Comparison of ENCODE assay signal across 15 cellular contexts in the genomic region with DNA sequence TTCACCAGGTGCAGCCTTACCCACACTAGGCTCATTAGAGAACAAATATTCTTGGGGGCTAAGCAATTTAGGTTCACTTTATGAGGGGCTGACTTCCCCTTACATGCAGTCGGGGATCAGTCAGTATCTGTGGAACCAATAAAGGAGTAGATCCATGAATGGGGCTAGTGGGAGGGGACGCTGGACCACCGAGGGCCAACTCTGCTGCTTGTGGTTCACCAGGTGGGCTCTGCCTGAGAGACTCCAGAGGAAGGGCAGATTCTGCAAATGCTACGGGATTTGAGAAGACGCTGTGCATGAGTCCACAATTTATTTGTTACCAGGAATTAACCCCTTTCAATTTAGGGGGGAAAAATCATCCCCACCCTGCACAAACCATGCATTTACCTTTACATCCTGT. TPM values are rescaled to one million over a fixed set of nuclear protein-coding genes. Genes with fewer than 3 reads are reported as not detected.
DNase-seq lines count a peak whose midpoint lies in the region; ATAC-seq, FAIRE-seq and TF ChIP-seq lines count a peak whose summit lies in the region.
"Had no signal": no experiment of that assay in that cellular context is flagged by ENCODE, and none has a peak within 500 bp of the region (broad histone marks: within the 10 kb centered on the region; RNA-seq: fewer than 3 reads in every experiment).

No MANE protein-coding gene starts in this region.

- no peak overlapping the region for H3K27ac ChIP-seq in CD4-positive, CD25-positive, alpha-beta regulatory T cell (ENCODE audit: insufficient read depth, low read length, poor library complexity, severe bottlenecking)
- H3K27ac ChIP-seq in CD8-positive, alpha-beta T cell (ENCODE audit: low read depth, low read length): no peak overlapping the region
- H3K27ac ChIP-seq in small intestine (ENCODE audit: low read depth in 1 of 2, low read length in 1 of 2): no peak overlapping the region
- H3K27ac ChIP-seq: vagina had no signal

- peaks cover 0 to 20% (median 12%) of the 10 kb centered on the region in 4 donors for H3K4me1 Mint-ChIP-seq in CD4-positive, CD25-positive, alpha-beta regulatory T cell
- H3K4me1 Mint-ChIP-seq in CD8-positive, alpha-beta T cell (ENCODE audit: low read depth): peaks cover 23% of the 10 kb centered on the region
- peaks cover 12% of the 10 kb centered on the region for H3K4me1 Mint-ChIP-seq in activated naive CD8-positive, alpha-beta T cell treated with anti-CD3 and anti-CD28 coated beads, Interleukin-2, amount 10 ng/mL, durations not matched to agents 7 days and 5 days
- H3K4me1 Mint-ChIP-seq in nephron: peaks cover 38% of the 10 kb centered on the region

- FAIRE-seq in small intestine (lab: Jason Lieb, UNC): no peak
- FAIRE-seq in D721Med (lab: Jason Lieb, UNC): no peak

- WGBS in small intestine, 3 donors: 91 to 93% (median 93%) methylated on average over 5 of the region's 5 CpGs

- intact Hi-C loops in CD8-positive, alpha-beta T cell (cut with DNase I, micrococcal nuclease): loop anchor here (5.0 to 10.0 kb wide), 4 partner anchors 154 to 966 kb away; a partner anchor contains a TSS

- H3K36me3 Mint-ChIP-seq in CD4-positive, CD25-positive, alpha-beta regulatory T cell: no peaks in the 10 kb centered on the region
- peaks cover 7% of the 10 kb centered on the region for H3K36me3 Mint-ChIP-seq in CD8-positive, alpha-beta T cell
- peaks cover 1% of the 10 kb centered on the region for H3K36me3 Mint-ChIP-seq in activated naive CD8-positive, alpha-beta T cell treated with anti-CD3 and anti-CD28 coated beads, Interleukin-2, amount 10 ng/mL, durations not matched to agents 7 days and 5 days
- peaks cover under 1% of the 10 kb centered on the region for H3K36me3 Mint-ChIP-seq in nephron (ENCODE audit: low read depth)
- H3K36me3 Mint-ChIP-seq: stimulated activated memory B cell treated with anti-CD40 and anti-IgM and Interleukin-4, amounts not matched to agents 10 μg/mL and 1 μg/mL and 100 μg/mL, for 72 hours had no signal

- H3K27ac Mint-ChIP-seq in CD4-positive, CD25-positive, alpha-beta regulatory T cell: no peak overlapping the region
- no peak overlapping the region for H3K27ac Mint-ChIP-seq in CD8-positive, alpha-beta T cell
- no peak overlapping the region for H3K27ac Mint-ChIP-seq in activated naive CD8-positive, alpha-beta T cell treated with anti-CD3 and anti-CD28 coated beads, Interleukin-2, amount 10 ng/mL, durations not matched to agents 7 days and 5 days
- H3K27ac Mint-ChIP-seq in nephron: peak overlapping the region; percentile 80 to 94 (median 91)
- H3K27ac Mint-ChIP-seq: H9 had no signal

- H3K9me3 ChIP-seq in CD4-positive, CD25-positive, alpha-beta regulatory T cell (ENCODE audit: control insufficient read depth in 2 of 2, low read length in 2 of 2): no peaks in the 10 kb centered on the region
- H3K9me3 ChIP-seq in CD8-positive, alpha-beta T cell (ENCODE audit: low read length): no peaks in the 10 kb centered on the region
- no peaks in the 10 kb centered on the region for H3K9me3 ChIP-seq in small intestine (ENCODE audit: control insufficient read depth, low read depth)
- H3K9me3 ChIP-seq: psoas muscle, vagina had no signal

- peaks cover 11% of the 10 kb centered on the region for H3K4me1 ChIP-seq in CD4-positive, CD25-positive, alpha-beta regulatory T cell (ENCODE audit: control insufficient read depth, insufficient read depth, low read length, poor library complexity, severe bottlenecking)
- peaks cover 7% of the 10 kb centered on the region for H3K4me1 ChIP-seq in CD8-positive, alpha-beta T cell (ENCODE audit: insufficient read depth, low read length)
- H3K4me1 ChIP-seq in small intestine (ENCODE audit: control insufficient read depth in 2 of 2, insufficient read depth in 1 of 2, low read depth in 1 of 2, low read length in 1 of 2): no peaks in the 10 kb centered on the region

- no peaks in the 10 kb centered on the region for H3K36me3 ChIP-seq in CD4-positive, CD25-positive, alpha-beta regulatory T cell (ENCODE audit: control insufficient read depth, insufficient read depth, low read length)
- H3K36me3 ChIP-seq in CD8-positive, alpha-beta T cell (ENCODE audit: insufficient read depth, low read length): no peaks in the 10 kb centered on the region
- no peaks in the 10 kb centered on the region for H3K36me3 ChIP-seq in small intestine (ENCODE audit: control insufficient read depth in 2 of 2, insufficient read depth in 2 of 2, low read length in 2 of 2)
- H3K36me3 ChIP-seq: vagina had no signal

- POLR2A ChIA-PET in CD8-positive, alpha-beta T cell (lab: Charles Lee): no interaction called here
- POLR2A ChIA-PET in activated naive CD8-positive, alpha-beta T cell treated with anti-CD3 and anti-CD28 coated beads, Interleukin-2, amount 10 ng/mL, durations not matched to agents 7 days and 5 days (lab: Charles Lee): no interaction called here

- DNase-seq in CD4-positive, CD25-positive, alpha-beta regulatory T cell: no peak
- peak in 1 of 7 experiments; percentile 43 for DNase-seq in CD8-positive, alpha-beta T cell
- no peak for DNase-seq in activated naive CD8-positive, alpha-beta T cell treated with anti-CD3 and anti-CD28 coated beads, Interleukin-2, amount 10 ng/mL, durations not matched to agents 7 days and 5 days
- no peak for DNase-seq in small intestine
- no peak for DNase-seq in D721Med (ENCODE audit: insufficient read length, low spot score)
- DNase-seq in COR-L47 (lab: John Stamatoyannopoulos, UW): no peak
- DNase-seq: activated CD8-positive, alpha-beta T cell treated with anti-CD3 and anti-CD28 coated beads, Interleukin-2, amount 10 ng/mL, durations not matched to agents 7 days and 5 days; activated T-cell treated with anti-CD3 and anti-CD28 coated beads, Interleukin-2, amount 50 U/mL, for 1 hour; H9; psoas muscle had no signal

- peaks cover 0 to 2% (median 0%) of the 10 kb centered on the region in 7 donors for H3K9me3 Mint-ChIP-seq in CD4-positive, CD25-positive, alpha-beta regulatory T cell
- no peaks in the 10 kb centered on the region for H3K9me3 Mint-ChIP-seq in CD8-positive, alpha-beta T cell
- H3K9me3 Mint-ChIP-seq in activated naive CD8-positive, alpha-beta T cell treated with anti-CD3 and anti-CD28 coated beads, Interleukin-2, amount 10 ng/mL, durations not matched to agents 7 days and 5 days: no peaks in the 10 kb centered on the region
- peaks cover 2% of the 10 kb centered on the region for H3K9me3 Mint-ChIP-seq in nephron
- H3K9me3 Mint-ChIP-seq: stimulated activated memory B cell treated with anti-CD40 and anti-IgM and Interleukin-4, amounts not matched to agents 10 μg/mL and 1 μg/mL and 100 μg/mL, for 72 hours had no signal

- CTCF ChIA-PET in CD8-positive, alpha-beta T cell (lab: Charles Lee): no interaction called here

- H3K4me3 Mint-ChIP-seq in CD4-positive, CD25-positive, alpha-beta regulatory T cell: peak overlapping the region; percentile 55 to 82 (median 62)
- peak overlapping the region; percentile 33 for H3K4me3 Mint-ChIP-seq in CD8-positive, alpha-beta T cell
- H3K4me3 Mint-ChIP-seq in activated naive CD8-positive, alpha-beta T cell treated with anti-CD3 and anti-CD28 coated beads, Interleukin-2, amount 10 ng/mL, durations not matched to agents 7 days and 5 days: peak overlapping the region; percentile 39
- peak overlapping the region; percentile 63 to 82 (median 75) for H3K4me3 Mint-ChIP-seq in nephron

- TF ChIP-seq CTCF in CD8-positive, alpha-beta T cell (IDR thresholded peaks at IDR 0.05): no peak
- TF ChIP-seq CTCF in nephron (IDR thresholded peaks at IDR 0.05; ENCODE audit: unreplicated experiment in 3 of 3): no peak
- TF ChIP-seq CTCF in D721Med (IDR thresholded peaks at IDR 0.05; ENCODE audit: insufficient read depth, missing control alignments): no peak

- H3K27me3 ChIP-seq in CD4-positive, CD25-positive, alpha-beta regulatory T cell (ENCODE audit: control insufficient read depth, insufficient read depth, low read length): peaks cover 2% of the 10 kb centered on the region
- H3K27me3 ChIP-seq in CD8-positive, alpha-beta T cell (ENCODE audit: insufficient read depth, low read length): no peaks in the 10 kb centered on the region
- H3K27me3 ChIP-seq in small intestine (ENCODE audit: control insufficient read depth in 2 of 2, insufficient read depth in 2 of 2, low read length in 2 of 2): no peaks in the 10 kb centered on the region
- H3K27me3 ChIP-seq: vagina had no signal

- ATAC-seq in CD4-positive, CD25-positive, alpha-beta regulatory T cell (ENCODE audit: low read depth in 2 of 2): no peak
- ATAC-seq in CD8-positive, alpha-beta T cell: no peak
- ATAC-seq in activated naive CD8-positive, alpha-beta T cell treated with anti-CD3 and anti-CD28 coated beads, Interleukin-2, amount 10 ng/mL, durations not matched to agents 7 days and 5 days (ENCODE audit: low read depth): no peak
- ATAC-seq: activated CD8-positive, alpha-beta T cell treated with anti-CD3 and anti-CD28 coated beads, Interleukin-2, amount 10 ng/mL, durations not matched to agents 7 days and 5 days; psoas muscle; stimulated activated memory B cell treated with anti-CD40 and anti-IgM and Interleukin-4, amounts not matched to agents 10 μg/mL and 1 μg/mL and 100 μg/mL, for 72 hours had no signal

- H3K27me3 Mint-ChIP-seq in CD4-positive, CD25-positive, alpha-beta regulatory T cell: peaks cover 28% of the 10 kb centered on the region
- H3K27me3 Mint-ChIP-seq in CD8-positive, alpha-beta T cell (ENCODE audit: low read depth): no peaks in the 10 kb centered on the region
- H3K27me3 Mint-ChIP-seq in activated naive CD8-positive, alpha-beta T cell treated with anti-CD3 and anti-CD28 coated beads, Interleukin-2, amount 10 ng/mL, durations not matched to agents 7 days and 5 days: peaks cover 15% of the 10 kb centered on the region
- H3K27me3 Mint-ChIP-seq in nephron (ENCODE audit: low read depth): no peaks in the 10 kb centered on the region
- H3K27me3 Mint-ChIP-seq: stimulated activated memory B cell treated with anti-CD40 and anti-IgM and Interleukin-4, amounts not matched to agents 10 μg/mL and 1 μg/mL and 100 μg/mL, for 72 hours had no signal

- H3K4me3 ChIP-seq in CD4-positive, CD25-positive, alpha-beta regulatory T cell (ENCODE audit: low read depth, low read length): no peak overlapping the region
- H3K4me3 ChIP-seq in CD8-positive, alpha-beta T cell (ENCODE audit: low read depth, low read length): no peak overlapping the region
- H3K4me3 ChIP-seq in small intestine (ENCODE audit: low read depth in 1 of 2, low read length in 2 of 2): no peak overlapping the region
- H3K4me3 ChIP-seq: lung, psoas muscle had no signal

RNA-seq across cellular contexts. Expression of a gene that starts 15.9 kb away (rescaled TPM):
- total RNA-seq in CD4-positive, CD25-positive, alpha-beta regulatory T cell: not detected
- under 1 TPM in 1 of 4 donors, not detected in 3; 0.27 TPM for polyA plus RNA-seq in CD4-positive, CD25-positive, alpha-beta regulatory T cell
- not detected for total RNA-seq in CD8-positive, alpha-beta T cell
- under 1 TPM in 1 of 2 experiments, not detected in 1; 0.28 TPM for total RNA-seq in activated naive CD8-positive, alpha-beta T cell treated with anti-CD3 and anti-CD28 coated beads, Interleukin-2, amount 10 ng/mL, durations not matched to agents 7 days and 5 days
- polyA plus RNA-seq in small intestine: 100 to 1,000 TPM in 1 of 3 donors, 10 to 100 TPM in 2; 23.8 to 147 (median 27.6) TPM
- total RNA-seq: NCI-H460 had no signal

RNA-seq across cellular contexts. Expression of a gene that starts 44.4 kb away (rescaled TPM):
- not detected for total RNA-seq in CD4-positive, CD25-positive, alpha-beta regulatory T cell
- polyA plus RNA-seq in CD4-positive, CD25-positive, alpha-beta regulatory T cell: under 1 TPM in 1 of 4 donors, not detected in 3; 0.09 TPM
- total RNA-seq in CD8-positive, alpha-beta T cell: under 1 TPM; 0.25 to 0.30 TPM
- not detected for total RNA-seq in activated naive CD8-positive, alpha-beta T cell treated with anti-CD3 and anti-CD28 coated beads, Interleukin-2, amount 10 ng/mL, durations not matched to agents 7 days and 5 days
- 10 to 100 TPM in 2 of 3 donors, 1 to 10 TPM in 1; 6.4 to 40.3 (median 10.8) TPM for polyA plus RNA-seq in small intestine
- total RNA-seq: activated CD8-positive, alpha-beta T cell treated with anti-CD3 and anti-CD28 coated beads, Interleukin-2, amount 10 ng/mL, durations not matched to agents 7 days and 5 days; NCI-H460 had no signal

Comparison
In these comparisons a context has a peak if more than half of its experiments do, and no peak if none do; other contexts are left out.
1. H3K27ac Mint-ChIP-seq: peak in nephron (3 of 3); none in CD4-positive, CD25-positive, alpha-beta regulatory T cell (0 of 3), CD8-positive, alpha-beta T cell (single experiment) and activated naive CD8-positive, alpha-beta T cell treated with anti-CD3 and anti-CD28 coated beads, Interleukin-2, amount 10 ng/mL, durations not matched to agents 7 days and 5 days (single experiment).
2. Peak in every context shown above with its lines, with median percentiles within 50 percentile points of each other: H3K4me3 Mint-ChIP-seq.